Comparison of ENCODE assay signal across 12 cellular contexts in the genomic region with DNA sequence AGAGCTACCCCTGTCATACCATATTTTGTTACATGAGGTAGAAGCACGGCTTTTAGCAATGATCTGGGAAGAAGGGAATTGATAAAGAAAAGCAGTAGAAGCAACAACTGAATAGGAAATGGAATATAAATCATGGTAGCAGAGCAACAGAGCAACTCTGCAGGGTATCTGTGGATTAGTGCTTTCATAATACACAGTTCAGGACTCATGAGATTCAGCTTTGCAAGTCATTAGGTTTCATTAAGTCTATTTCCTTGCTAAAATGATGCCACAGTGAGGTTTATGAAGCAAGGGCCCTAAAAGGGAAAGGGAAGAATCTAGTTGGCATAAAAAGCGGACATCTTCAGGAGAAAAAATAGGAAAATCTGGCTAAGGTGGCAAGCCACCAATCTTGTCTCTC. TPM values are rescaled to one million over a fixed set of nuclear protein-coding genes. Genes with fewer than 3 reads are reported as not detected.
"Had no signal": no experiment of that assay in that cellular context is flagged by ENCODE, and none has a peak within 500 bp of the region (broad histone marks: within the 10 kb centered on the region; RNA-seq: fewer than 3 reads in every experiment).

No MANE protein-coding gene starts in this region.

- H3K4me1 ChIP-seq: HAP-1 had no signal

- H3K4me3 Mint-ChIP-seq: HFFc6, IgD-negative memory B cell had no signal

- H3K9ac ChIP-seq: KMS-11 had no signal

- H3K9me3 ChIP-seq: HAP-1 had no signal

- H3K27ac Mint-ChIP-seq: HFFc6, IgD-negative memory B cell had no signal

- H3K4me3 ChIP-seq: HAP-1 had no signal

- H3K4me2 ChIP-seq: KMS-11 had no signal

- H3K4me1 Mint-ChIP-seq: IgD-negative memory B cell had no signal

- ATAC-seq: HCT116, HepG2 had no signal

- DNase-seq: GOT3, H7, HFFc6, Karpas-422, KBM-7 had no signal

- H3K9me3 Mint-ChIP-seq: HFFc6, IgD-negative memory B cell had no signal

- H3K27ac ChIP-seq: KMS-11 had no signal

- H3K27me3 Mint-ChIP-seq: IgD-negative memory B cell had no signal

- H3K36me3 ChIP-seq: HAP-1 had no signal

RNA-seq across cellular contexts. Expression of gene GRPR, which starts 45.6 kb away (rescaled TPM):
- total RNA-seq: H4, HT-29 had no signal
